10 cellular contexts compared by ENCODE assay signal in the genomic region with DNA sequence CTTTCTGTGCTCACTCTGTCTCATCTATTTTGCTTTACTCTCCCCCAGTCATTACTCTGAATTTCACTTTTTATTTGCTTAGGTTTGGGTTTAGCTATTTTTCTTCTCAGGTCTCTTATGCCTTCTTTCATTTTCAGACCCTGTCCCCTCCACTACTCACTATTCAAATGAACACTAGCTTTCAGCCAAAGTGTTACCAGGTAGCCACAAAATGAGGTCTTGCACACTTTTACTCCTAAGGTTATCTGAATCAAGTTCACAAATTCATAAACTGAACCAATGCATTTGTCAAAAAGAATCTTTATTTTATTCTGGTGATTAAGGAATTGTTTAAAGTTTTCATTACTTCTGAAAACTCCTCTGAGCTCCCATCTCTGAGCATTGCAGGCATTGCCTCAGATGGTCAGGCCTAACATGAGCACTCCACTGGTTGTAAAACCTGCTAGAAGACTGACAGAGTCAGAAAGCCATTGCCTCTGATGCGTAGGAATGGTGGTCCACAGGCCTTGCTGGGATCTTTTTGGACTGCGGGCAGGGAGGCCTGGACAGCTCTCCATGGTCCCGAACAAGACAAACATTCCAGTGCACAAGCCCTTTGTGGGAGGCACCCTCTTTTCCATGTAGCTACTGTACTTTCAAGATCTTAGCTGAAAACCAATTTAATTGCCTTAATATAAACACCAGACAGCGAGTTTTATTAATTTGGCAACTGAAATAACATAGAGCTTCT. TPM values are rescaled to one million over a fixed set of nuclear protein-coding genes. Genes with fewer than 3 reads are reported as not detected.
DNase-seq lines count a peak whose midpoint lies in the region; ATAC-seq and TF ChIP-seq lines count a peak whose summit lies in the region.
"Had no signal": no experiment of that assay in that cellular context is flagged by ENCODE, and none has a peak within 500 bp of the region (broad histone marks: within the 10 kb centered on the region; RNA-seq: fewer than 3 reads in every experiment).

No MANE protein-coding gene starts in this region.

- no peak for DNase-seq in activated CD4-positive, alpha-beta T cell treated with anti-CD3 and anti-CD28 coated beads for 36 hours
- no peak for DNase-seq in activated CD4-positive, alpha-beta T cell treated with anti-CD3 and anti-CD28 coated beads for 48 hours
- DNase-seq in amniotic epithelial cell (ENCODE audit: low read depth) (peak; percentile 32), stomach (no peak), glomerular visceral epithelial cell (ENCODE audit: extremely low spot score) (no peak), iPS-NIHi11 (ENCODE audit: low spot score) (no peak)
- DNase-seq in activated effector memory CD4-positive, alpha-beta T cell treated with Interleukin-2 at 50 U/mL for 16 hours = no peak
- DNase-seq: WERI-Rb-1 had no signal

- peaks cover 3% of the 10 kb centered on the region for H3K9me3 Mint-ChIP-seq in activated CD4-positive, alpha-beta T cell treated with anti-CD3 and anti-CD28 coated beads for 36 hours (ENCODE audit: low read depth)

- H3K27ac ChIP-seq in stomach = peak overlapping the region in 3 of 5 donors; percentile 5 to 59 (median 19)
- H3K27ac ChIP-seq: A549, WERI-Rb-1 had no signal

- peaks cover 53% of the 10 kb centered on the region for H3K36me3 Mint-ChIP-seq in activated CD4-positive, alpha-beta T cell treated with anti-CD3 and anti-CD28 coated beads for 36 hours (ENCODE audit: low read depth)

- no peak overlapping the region for H3K4me3 ChIP-seq in stomach
- H3K4me3 ChIP-seq: A549 had no signal

- no peaks in the 10 kb centered on the region for H3K27me3 ChIP-seq in stomach

- no peaks in the 10 kb centered on the region for H3K27me3 Mint-ChIP-seq in activated CD4-positive, alpha-beta T cell treated with anti-CD3 and anti-CD28 coated beads for 36 hours

- H3K4me1 Mint-ChIP-seq in activated CD4-positive, alpha-beta T cell treated with anti-CD3 and anti-CD28 coated beads for 36 hours = peaks cover 89% of the 10 kb centered on the region

- H3K36me3 ChIP-seq in stomach = no peaks in the 10 kb centered on the region
- H3K36me3 ChIP-seq: WERI-Rb-1 had no signal

- no peak for TF ChIP-seq CTCF in stomach (IDR thresholded peaks at IDR 0.05)

- intact Hi-C loops in activated CD4-positive, alpha-beta T cell treated with anti-CD3 and anti-CD28 coated beads for 36 hours (cut with DNase I, micrococcal nuclease) = loop anchor here (1.0 kb wide), 7 partner anchors 9 to 40 kb away; no protein-coding TSS in a partner anchor
- intact Hi-C loops in stomach (cut with DNase I; ENCODE audit: low total_unique reads) = no loop called here

- CTCF ChIA-PET in activated CD4-positive, alpha-beta T cell treated with anti-CD3 and anti-CD28 coated beads for 36 hours (lab: Charles Lee) = interaction anchor here (0.6 to 5.2 kb wide), 28 partner anchors 8 to 219 kb away, joined by 3 to 44 read pairs (median 5); no protein-coding TSS in a partner anchor

- TF ChIP-seq EP300 in stomach (IDR thresholded peaks at IDR 0.05) = no peak

- WGBS in stomach, 5 donors = 62 to 75% (median 73%) methylated on average over 4 of the region's 4 CpGs

- ATAC-seq in activated CD4-positive, alpha-beta T cell treated with anti-CD3 and anti-CD28 coated beads for 36 hours = peak; percentile 81
- peak; percentile 91 for ATAC-seq in HG03045 (IDR thresholded peaks at IDR 0.05; ENCODE audit: unreplicated experiment)
- ATAC-seq: A549 had no signal

- H3K9me3 ChIP-seq in stomach = no peaks in the 10 kb centered on the region
- H3K9me3 ChIP-seq: A549 had no signal

- POLR2A ChIA-PET in activated CD4-positive, alpha-beta T cell treated with anti-CD3 and anti-CD28 coated beads for 36 hours (lab: Charles Lee) = interaction anchor here (0.6 to 2.6 kb wide), 22 partner anchors 8 to 218 kb away, joined by 3 to 34 read pairs (median 6); partner anchors contain the start of gene FYN

- peak overlapping the region; percentile 97 for H3K27ac Mint-ChIP-seq in activated CD4-positive, alpha-beta T cell treated with anti-CD3 and anti-CD28 coated beads for 36 hours

- no peak for TF ChIP-seq POLR2A in stomach (IDR thresholded peaks at IDR 0.05)

- H3K4me3 Mint-ChIP-seq in activated CD4-positive, alpha-beta T cell treated with anti-CD3 and anti-CD28 coated beads for 36 hours = peak overlapping the region; percentile 63

- H3K4me1 ChIP-seq in stomach = peaks cover 0 to 26% (median 16%) of the 10 kb centered on the region in 4 donors
- H3K4me1 ChIP-seq: A549 had no signal

RNA-seq across cellular contexts. Expression of gene FYN, which starts 48.5 kb away (rescaled TPM):
- 100 to 1,000 TPM; 345 to 504 TPM for total RNA-seq in activated CD4-positive, alpha-beta T cell treated with anti-CD3 and anti-CD28 coated beads for 36 hours
- 100 to 1,000 TPM in 2 of 5 donors, 10 to 100 TPM in 2, 1 to 10 TPM in 1; 8.4 to 146 (median 81.7) TPM for total RNA-seq in stomach
- 10 to 100 TPM; 15.8 to 22.7 (median 18.0) TPM for polyA plus RNA-seq in stomach
